In the genomic region with DNA sequence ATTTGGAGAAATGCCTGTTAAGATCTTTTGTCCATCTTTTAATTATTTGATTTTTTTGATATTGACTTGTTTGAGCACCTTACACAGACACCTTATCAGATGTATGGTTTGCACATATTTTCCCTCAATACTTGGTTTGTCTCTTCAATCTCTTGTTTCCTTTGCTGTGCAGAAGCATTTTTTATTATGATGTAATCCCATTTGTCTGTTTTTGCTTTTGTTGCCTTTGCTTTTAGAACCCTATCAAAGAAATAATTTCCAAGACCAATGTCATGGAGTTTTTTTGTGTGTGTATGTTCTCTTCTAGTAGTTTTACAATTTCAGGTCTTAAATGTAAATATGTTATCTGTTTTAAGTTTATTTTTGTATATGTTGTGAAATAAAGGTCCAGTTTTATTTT, we compare ENCODE assay signal across 10 cellular contexts.
"Had no signal": no experiment of that assay in that cellular context is flagged by ENCODE, and none has a peak within 500 bp of the region (broad histone marks: within the 10 kb centered on the region; RNA-seq: fewer than 3 reads in every experiment).

No MANE protein-coding gene starts in this region.

- H3K27ac ChIP-seq: GM23248 had no signal

- FAIRE-seq: H1 had no signal

- DNase-seq: GM23248, GOT3, H7, H9, HCEC 1CT, HFFc6 had no signal

- H3K9me3 ChIP-seq: HAP-1 had no signal

- H2AFZ ChIP-seq: GM23248, GM23338 had no signal

- H3K9ac ChIP-seq: GM23248 had no signal

- H3K36me3 ChIP-seq: HAP-1 had no signal

- H3K4me3 ChIP-seq: GM23248, GM23338, HAP-1 had no signal

- H3K4me1 ChIP-seq: HAP-1 had no signal

- H3K4me2 ChIP-seq: GM23338 had no signal

- ATAC-seq: GM23338, HCT116 had no signal
